ENCODE assay signal across 17 cellular contexts in genomic region chr5:34576849-34577248, GRCh38.
A peak's percentile ranks its signal among the peaks of the same experiment; 100 is the strongest.
DNase-seq lines count a peak whose midpoint lies in the region; ATAC-seq and TF ChIP-seq lines count a peak whose summit lies in the region.
"Had no signal": no experiment of that assay in that cellular context is flagged by ENCODE, and none has a peak within 500 bp of the region (broad histone marks: within the 10 kb centered on the region; RNA-seq: fewer than 3 reads in every experiment).

No MANE protein-coding gene starts in this region.

- no peak overlapping the region for H2BK15ac ChIP-seq in IMR-90 (ENCODE audit: low read depth, low read length)

- 17% methylated on average over 1 of the region's 6 CpGs; no CpG with 5 or more reads in 1 of the 2 experiments for WGBS in IMR-90 (ENCODE audit: extremely low coverage in 2 of 2, insufficient read length in 1 of 2), 2 experiments

- peak overlapping the region; percentile 32; the same call in 1 of the 2 replicates for H3K23ac ChIP-seq in IMR-90 (ENCODE audit: low read depth, low read length)

- no peak overlapping the region for H3K9ac ChIP-seq in IMR-90 (ENCODE audit: low read depth, low read length)

- peak overlapping the region; percentile 38; the same call in 1 of the 2 replicates for H3K4ac ChIP-seq in IMR-90 (ENCODE audit: low read depth, low read length)

- peaks cover 13% of the 10 kb centered on the region for H3K4me1 ChIP-seq in IMR-90 (ENCODE audit: control insufficient read depth, insufficient read depth, low read length)
- H3K4me1 ChIP-seq: HAP-1 had no signal

- peak overlapping the region; percentile 57 for H2BK20ac ChIP-seq in IMR-90 (ENCODE audit: low read depth, low read length)

- TF ChIP-seq CTCF in AG09309 (IDR thresholded peaks at IDR 0.05; ENCODE audit: control insufficient read depth, insufficient read depth, low read depth, low read length, missing control alignments) (no peak), IMR-90 (conservative IDR thresholded peaks at IDR 0.05; ENCODE audit: low read depth, low read length) (no peak), chondrocyte (IDR thresholded peaks at IDR 0.05) (no peak), nephron (IDR thresholded peaks at IDR 0.05; ENCODE audit: unreplicated experiment in 3 of 3) (no peak)

- no peak for ATAC-seq in IMR-90 (ENCODE audit: low read depth)
- ATAC-seq in HG03342 (IDR thresholded peaks at IDR 0.05; ENCODE audit: unreplicated experiment) = no peak
- ATAC-seq in GM18909 (IDR thresholded peaks at IDR 0.05; ENCODE audit: poor library complexity, unreplicated experiment) = no peak
- ATAC-seq: CD8-positive, alpha-beta T cell; SK-N-SH treated with all-trans-retinoic acid at 6 μM for 48 hours had no signal

- no peak overlapping the region; the same call in 1 of the 2 replicates for H2AK5ac ChIP-seq in IMR-90 (ENCODE audit: low read depth, low read length)

- no peak for TF ChIP-seq POLR2A in IMR-90 (IDR thresholded peaks at IDR 0.05; ENCODE audit: low read depth, low read length)

- peaks cover 0 to 11% of the 10 kb centered on the region in 2 experiments; a peak in 2 of 4 replicates for H3K79me1 ChIP-seq in IMR-90 (ENCODE audit: low read depth in 1 of 2, low read length in 2 of 2)

- dilution Hi-C loops in IMR-90 (cut with HindIII; ENCODE audit: low sequenced_read_pairs, unreplicated experiment) = no loop called here

- no peak for TF ChIP-seq RAD21 in IMR-90 (IDR thresholded peaks at IDR 0.05; ENCODE audit: low read length)

- CTCF ChIA-PET in IMR-90 (lab: Yijun Ruan, JAX) = interaction anchor here (1.1 kb wide), 1 partner anchor 39 kb away, joined by 4 read pairs; no protein-coding TSS in a partner anchor

- no peak overlapping the region for H3K56ac ChIP-seq in IMR-90 (ENCODE audit: extremely low read depth, insufficient read depth, low read length)

- H3K4me3 Mint-ChIP-seq in chondrocyte (ENCODE audit: unreplicated experiment) (no peak overlapping the region), nephron (no peak overlapping the region)
- H3K4me3 Mint-ChIP-seq: B cell; CD8-positive, alpha-beta T cell had no signal

- peaks cover 7% of the 10 kb centered on the region for H3K9me3 Mint-ChIP-seq in chondrocyte (ENCODE audit: low read depth)
- H3K9me3 Mint-ChIP-seq in nephron = peaks cover 5% of the 10 kb centered on the region
- H3K9me3 Mint-ChIP-seq: CD8-positive, alpha-beta T cell had no signal

- H4K8ac ChIP-seq in IMR-90 (ENCODE audit: low read depth in 2 of 2, low read length in 2 of 2) = peak overlapping the region in 1 of 2 experiments; percentile 49; a peak in 2 of 4 replicates

- H2BK120ac ChIP-seq in IMR-90 (ENCODE audit: low read depth, low read length) = peak overlapping the region; percentile 69

- H3K4me3 ChIP-seq in AG09309 (ENCODE audit: control insufficient read depth, low read depth, low read length) (no peak overlapping the region), IMR-90 (ENCODE audit: insufficient read depth, low read depth, low read length) (no peak overlapping the region)
- H3K4me3 ChIP-seq: HAP-1, MG63 had no signal

- H3K27me3 Mint-ChIP-seq in chondrocyte (ENCODE audit: low read depth) (no peaks in the 10 kb centered on the region), nephron (ENCODE audit: low read depth) (peaks cover 8% of the 10 kb centered on the region)

- no TSS peak for BruUV-seq in IMR-90 (replicated peaks; lab: Mats Ljungman, UMichigan)

- H4K20me1 ChIP-seq in IMR-90 (ENCODE audit: insufficient read depth, low read length) = no peaks in the 10 kb centered on the region

- peaks cover 19% of the 10 kb centered on the region for H3K4me1 Mint-ChIP-seq in chondrocyte (ENCODE audit: low read depth)
- H3K4me1 Mint-ChIP-seq in nephron = peaks cover 17% of the 10 kb centered on the region
- H3K4me1 Mint-ChIP-seq: B cell had no signal

- DNase-seq in AG09309 (ENCODE audit: low read depth) (peak; percentile 61), IMR-90 (no peak), chondrocyte (ENCODE audit: low spot score) (no peak), cardiac septum (ENCODE audit: low spot score) (no peak)
- DNase-seq in activated CD4-positive, alpha-beta T cell treated with anti-CD3 and anti-CD28 coated beads, Interleukin-2, amount 50 U/mL, for 48 hours = no peak
- DNase-seq: CD8-positive, alpha-beta T cell; KBM-7; MG63; NCI-H1092 treated with DMSO at 0.1 percent for 48 hours; NCI-H1694 treated with DMSO at 0.1 percent for 48 hours; Right ventricle myocardium superior had no signal

- peak overlapping the region; percentile 14 for H2BK5ac ChIP-seq in IMR-90 (ENCODE audit: low read depth, low read length, poor library complexity, severe bottlenecking)

- peaks cover 20% of the 10 kb centered on the region; the same call in 1 of the 2 replicates for H3K9me1 ChIP-seq in IMR-90 (ENCODE audit: insufficient read depth, low read length)

- no peak overlapping the region for H3K18ac ChIP-seq in IMR-90 (ENCODE audit: low read depth, low read length)

- POLR2A ChIA-PET in IMR-90 (lab: Charles Lee; ENCODE audit: unreplicated experiment) = no interaction called here

- H3K36me3 ChIP-seq in IMR-90 (ENCODE audit: control insufficient read depth, insufficient read depth, low read length) = no peaks in the 10 kb centered on the region
- H3K36me3 ChIP-seq: HAP-1, MG63 had no signal

- in situ Hi-C loops in IMR-90 (cut with MboI; ENCODE audit: low sequenced_read_pairs) = no loop called here

- no peak overlapping the region for H2AK9ac ChIP-seq in IMR-90 (replicated peaks; ENCODE audit: low read depth, low read length, poor library complexity)

- H3K9me3 ChIP-seq in IMR-90 (ENCODE audit: control insufficient read depth, insufficient read depth, low read length) = 0 out of 2 replicates have a peak, but pooled peaks cover 2% of the 10 kb centered on the region
- H3K9me3 ChIP-seq: HAP-1, MG63 had no signal

- H4K91ac ChIP-seq in IMR-90 (ENCODE audit: insufficient read depth, low read depth, low read length) = peak overlapping the region; percentile 16; the same call in 1 of the 2 replicates

- no peak overlapping the region for H3K4me2 ChIP-seq in IMR-90 (ENCODE audit: low read depth, low read length)

- no peak overlapping the region for H3K27ac ChIP-seq in IMR-90 (ENCODE audit: insufficient read depth, low read length)

- peak overlapping the region; percentile 27 for H3K27ac Mint-ChIP-seq in chondrocyte (ENCODE audit: unreplicated experiment)
- peak overlapping the region; percentile 62 to 83 (median 63) for H3K27ac Mint-ChIP-seq in nephron
- H3K27ac Mint-ChIP-seq: B cell; CD8-positive, alpha-beta T cell had no signal

- intact Hi-C loops in IMR-90 (cut with micrococcal nuclease) (no loop called here), cardiac septum (cut with DNase I) (no loop called here)

- no peaks in the 10 kb centered on the region for H3K36me3 Mint-ChIP-seq in chondrocyte (ENCODE audit: low read depth)
- no peaks in the 10 kb centered on the region for H3K36me3 Mint-ChIP-seq in nephron (ENCODE audit: low read depth)
- H3K36me3 Mint-ChIP-seq: CD8-positive, alpha-beta T cell had no signal

- H3K14ac ChIP-seq in IMR-90 (replicated peaks; ENCODE audit: low read depth, low read length) = peak overlapping the region; percentile 10; the same call in 1 of the 2 replicates

- H3K27me3 ChIP-seq in IMR-90 (ENCODE audit: control insufficient read depth, insufficient read depth, low read length) = no peaks in the 10 kb centered on the region
- H3K27me3 ChIP-seq: MG63 had no signal

- no peak overlapping the region for H4K5ac ChIP-seq in IMR-90 (ENCODE audit: low read depth, low read length)

- H2AFZ ChIP-seq in IMR-90 (replicated peaks; ENCODE audit: low read length, poor library complexity) = peak overlapping the region; percentile 71

TF ChIP-seq in IMR-90, 13 proteins besides CTCF, POLR2A, EP300 and RAD21:
- TF ChIP-seq MAFK (IDR thresholded peaks at IDR 0.05; ENCODE audit: low read depth, low read length) (no peak), ELK1 (IDR thresholded peaks at IDR 0.05; ENCODE audit: borderline replicate concordance, low read depth, low read length) (no peak), CEBPB (IDR thresholded peaks at IDR 0.05; ENCODE audit: low read depth, low read length) (no peak), FOS (IDR thresholded peaks at IDR 0.05; ENCODE audit: low read depth, low read length) (no peak), RFX5 (IDR thresholded peaks at IDR 0.05; ENCODE audit: low read depth, low read length) (no peak), NFE2L2 (IDR thresholded peaks at IDR 0.05; ENCODE audit: low read depth, low read length) (no peak), SMC3 (IDR thresholded peaks at IDR 0.05; ENCODE audit: low read depth, low read length) (no peak), BHLHE40 (IDR thresholded peaks at IDR 0.05; ENCODE audit: low read depth, low read length) (no peak), MXI1 (IDR thresholded peaks at IDR 0.05; ENCODE audit: borderline replicate concordance, low read depth, low read length) (no peak), RCOR1 (IDR thresholded peaks at IDR 0.05; ENCODE audit: insufficient replicate concordance, low read length) (no peak), MAZ (IDR thresholded peaks at IDR 0.05; ENCODE audit: borderline replicate concordance, low read depth, low read length) (no peak), CHD1 (IDR thresholded peaks at IDR 0.05; ENCODE audit: low read depth, low read length) (no peak)
- TF ChIP-seq, protein P1, sequence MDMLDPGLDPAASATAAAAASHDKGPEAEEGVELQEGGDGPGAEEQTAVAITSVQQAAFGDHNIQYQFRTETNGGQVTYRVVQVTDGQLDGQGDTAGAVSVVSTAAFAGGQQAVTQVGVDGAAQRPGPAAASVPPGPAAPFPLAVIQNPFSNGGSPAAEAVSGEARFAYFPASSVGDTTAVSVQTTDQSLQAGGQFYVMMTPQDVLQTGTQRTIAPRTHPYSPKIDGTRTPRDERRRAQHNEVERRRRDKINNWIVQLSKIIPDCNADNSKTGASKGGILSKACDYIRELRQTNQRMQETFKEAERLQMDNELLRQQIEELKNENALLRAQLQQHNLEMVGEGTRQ (IDR thresholded peaks at IDR 0.05; ENCODE audit: low read depth, low read length) = no peak
TF ChIP-seq in IMR-90: peak in this region for 0.
